ENCODE assay signal across 8 cellular contexts in genomic region chr13:111115841-111116500, GRCh38. TPM values are rescaled to one million over a fixed set of nuclear protein-coding genes. Genes with fewer than 3 reads are reported as not detected.
A peak's percentile ranks its signal among the peaks of the same experiment; 100 is the strongest.
DNase-seq lines count a peak whose midpoint lies in the region; ATAC-seq, FAIRE-seq and TF ChIP-seq lines count a peak whose summit lies in the region.

No MANE protein-coding gene starts in this region.

- H3K4me3 ChIP-seq in right cardiac atrium (ENCODE audit: low read length) (peak overlapping the region; percentile 93), retinal pigment epithelial cell (ENCODE audit: low read length) (peak overlapping the region; percentile 43)

- peaks cover 79% of the 10 kb centered on the region for H3K27me3 Mint-ChIP-seq in activated CD4-positive, alpha-beta T cell treated with anti-CD3 and anti-CD28 coated beads, Interleukin-2, amount 10 ng/mL, durations not matched to agents 24 days and 14 days
- peaks cover 82% of the 10 kb centered on the region for H3K27me3 Mint-ChIP-seq in activated T-helper 1 cell treated with anti-CD3 and anti-CD28 coated beads, Interleukin-12 subunit alpha, Interleukin-12 subunit beta, Interleukin-2, Interleukin-4 antibody, amounts not matched to agents 30 ng/mL and 10 ng/mL and 1 ng/mL, durations not matched to agents 14 hours and 24 hours and 36 hours (ENCODE audit: insufficient read depth)

- ATAC-seq in right cardiac atrium: peak; percentile 66 to 73
- no peak for ATAC-seq in GM19467 (IDR thresholded peaks at IDR 0.05; ENCODE audit: unreplicated experiment)
- no peak for ATAC-seq in HG02610 (IDR thresholded peaks at IDR 0.05; ENCODE audit: unreplicated experiment)

- H3K36me3 Mint-ChIP-seq in activated CD4-positive, alpha-beta T cell treated with anti-CD3 and anti-CD28 coated beads, Interleukin-2, amount 10 ng/mL, durations not matched to agents 24 days and 14 days (ENCODE audit: low read depth): no peaks in the 10 kb centered on the region
- peaks cover 5% of the 10 kb centered on the region for H3K36me3 Mint-ChIP-seq in activated T-helper 1 cell treated with anti-CD3 and anti-CD28 coated beads, Interleukin-12 subunit alpha, Interleukin-12 subunit beta, Interleukin-2, Interleukin-4 antibody, amounts not matched to agents 30 ng/mL and 10 ng/mL and 1 ng/mL, durations not matched to agents 14 hours and 24 hours and 36 hours (ENCODE audit: low read depth)

- FAIRE-seq in RCC 7860 (lab: Jason Lieb, UNC): no peak

- H3K4me3 Mint-ChIP-seq in activated CD4-positive, alpha-beta T cell treated with anti-CD3 and anti-CD28 coated beads, Interleukin-2, amount 10 ng/mL, durations not matched to agents 24 days and 14 days: peak overlapping the region; percentile 77
- peak overlapping the region; percentile 81 for H3K4me3 Mint-ChIP-seq in activated T-helper 1 cell treated with anti-CD3 and anti-CD28 coated beads, Interleukin-12 subunit alpha, Interleukin-12 subunit beta, Interleukin-2, Interleukin-4 antibody, amounts not matched to agents 30 ng/mL and 10 ng/mL and 1 ng/mL, durations not matched to agents 14 hours and 24 hours and 36 hours

- no peaks in the 10 kb centered on the region for H3K4me1 ChIP-seq in right cardiac atrium (ENCODE audit: control insufficient read depth, insufficient read depth, low read length)

- intact Hi-C loops in activated CD4-positive, alpha-beta T cell treated with anti-CD3 and anti-CD28 coated beads, Interleukin-2, amount 10 ng/mL, durations not matched to agents 24 days and 14 days (cut with micrococcal nuclease): loop anchor here (10.0 kb wide), 3 partner anchors 51 to 949 kb away; partner anchors contain the start of genes COL4A1, COL4A2 and SOX1
- intact Hi-C loops in activated T-helper 1 cell treated with anti-CD3 and anti-CD28 coated beads, Interleukin-12 subunit alpha, Interleukin-12 subunit beta, Interleukin-2, Interleukin-4 antibody, amounts not matched to agents 30 ng/mL and 10 ng/mL and 1 ng/mL, durations not matched to agents 14 hours and 24 hours and 36 hours (cut with micrococcal nuclease): loop anchor here (2.0 kb wide), 1 partner anchor 201 kb away; the partner anchor contains the start of gene ANKRD10
- intact Hi-C loops in right cardiac atrium (cut with DNase I): no loop called here

- H3K27ac ChIP-seq in right cardiac atrium (ENCODE audit: low read length): peak overlapping the region; percentile 48

- TF ChIP-seq CTCF in retinal pigment epithelial cell (conservative IDR thresholded peaks at IDR 0.05; ENCODE audit: low read depth, low read length): no peak

- H3K27me3 ChIP-seq in right cardiac atrium (ENCODE audit: control insufficient read depth, insufficient read depth): no peaks in the 10 kb centered on the region

- H3K9me3 ChIP-seq in right cardiac atrium (ENCODE audit: control insufficient read depth, low read length): no peaks in the 10 kb centered on the region

- peaks cover 10% of the 10 kb centered on the region for H3K4me1 Mint-ChIP-seq in activated CD4-positive, alpha-beta T cell treated with anti-CD3 and anti-CD28 coated beads, Interleukin-2, amount 10 ng/mL, durations not matched to agents 24 days and 14 days
- H3K4me1 Mint-ChIP-seq in activated T-helper 1 cell treated with anti-CD3 and anti-CD28 coated beads, Interleukin-12 subunit alpha, Interleukin-12 subunit beta, Interleukin-2, Interleukin-4 antibody, amounts not matched to agents 30 ng/mL and 10 ng/mL and 1 ng/mL, durations not matched to agents 14 hours and 24 hours and 36 hours (ENCODE audit: low read depth): peaks cover 10% of the 10 kb centered on the region

- H3K9me3 Mint-ChIP-seq in activated CD4-positive, alpha-beta T cell treated with anti-CD3 and anti-CD28 coated beads, Interleukin-2, amount 10 ng/mL, durations not matched to agents 24 days and 14 days: no peaks in the 10 kb centered on the region
- no peaks in the 10 kb centered on the region for H3K9me3 Mint-ChIP-seq in activated T-helper 1 cell treated with anti-CD3 and anti-CD28 coated beads, Interleukin-12 subunit alpha, Interleukin-12 subunit beta, Interleukin-2, Interleukin-4 antibody, amounts not matched to agents 30 ng/mL and 10 ng/mL and 1 ng/mL, durations not matched to agents 14 hours and 24 hours and 36 hours

- DNase-seq in activated CD4-positive, alpha-beta T cell treated with anti-CD3 and anti-CD28 coated beads, Interleukin-2, amount 10 ng/mL, durations not matched to agents 24 days and 14 days: no peak
- no peak for DNase-seq in activated CD4-positive, alpha-beta T cell treated with anti-CD3 and anti-CD28 coated beads for 1 hour
- no peak for DNase-seq in activated T-helper 1 cell treated with anti-CD3 and anti-CD28 coated beads, Interleukin-12 subunit alpha, Interleukin-12 subunit beta, Interleukin-2, Interleukin-4 antibody, amounts not matched to agents 30 ng/mL and 10 ng/mL and 1 ng/mL, durations not matched to agents 14 hours and 24 hours and 36 hours (ENCODE audit: low spot score)
- peak; percentile 70 to 79 (median 75) for DNase-seq in right cardiac atrium
- DNase-seq in retinal pigment epithelial cell (ENCODE audit: low read depth): no peak
- no peak for DNase-seq in RCC 7860 (ENCODE audit: low spot score)

- 2% methylated on average over 49 of the region's 53 CpGs for WGBS in right cardiac atrium

- H3K27ac Mint-ChIP-seq in activated CD4-positive, alpha-beta T cell treated with anti-CD3 and anti-CD28 coated beads, Interleukin-2, amount 10 ng/mL, durations not matched to agents 24 days and 14 days: no peak overlapping the region
- H3K27ac Mint-ChIP-seq in activated T-helper 1 cell treated with anti-CD3 and anti-CD28 coated beads, Interleukin-12 subunit alpha, Interleukin-12 subunit beta, Interleukin-2, Interleukin-4 antibody, amounts not matched to agents 30 ng/mL and 10 ng/mL and 1 ng/mL, durations not matched to agents 14 hours and 24 hours and 36 hours: no peak overlapping the region

RNA-seq across cellular contexts. Expression of gene ARHGEF7, which starts 0.9 kb away (rescaled TPM):
- 69.3 and 72.3 TPM in 2 replicates for total RNA-seq in activated CD4-positive, alpha-beta T cell treated with anti-CD3 and anti-CD28 coated beads, Interleukin-2, amount 10 ng/mL, durations not matched to agents 24 days and 14 days
- total RNA-seq in activated T-helper 1 cell treated with anti-CD3 and anti-CD28 coated beads, Interleukin-12 subunit alpha, Interleukin-12 subunit beta, Interleukin-2, Interleukin-4 antibody, amounts not matched to agents 30 ng/mL and 10 ng/mL and 1 ng/mL, durations not matched to agents 14 hours and 24 hours and 36 hours: 72.2 and 73.7 TPM in 2 replicates
- total RNA-seq in right cardiac atrium: 10 to 100 TPM; 34.9 to 43.9 (median 38.6) TPM
- 21.3 TPM for polyA plus RNA-seq in right cardiac atrium

Comparison
In these comparisons a context has a peak if more than half of its experiments do, and no peak if none do; other contexts are left out.
1. DNase-seq: peak in right cardiac atrium (3 of 3); none in activated CD4-positive, alpha-beta T cell treated with anti-CD3 and anti-CD28 coated beads, Interleukin-2, amount 10 ng/mL, durations not matched to agents 24 days and 14 days (single experiment), activated CD4-positive, alpha-beta T cell treated with anti-CD3 and anti-CD28 coated beads for 1 hour (single experiment), activated T-helper 1 cell treated with anti-CD3 and anti-CD28 coated beads, Interleukin-12 subunit alpha, Interleukin-12 subunit beta, Interleukin-2, Interleukin-4 antibody, amounts not matched to agents 30 ng/mL and 10 ng/mL and 1 ng/mL, durations not matched to agents 14 hours and 24 hours and 36 hours (single experiment), retinal pigment epithelial cell (single experiment) and RCC 7860 (single experiment).
2. ATAC-seq: peak in right cardiac atrium (2 of 2); none in GM19467 (single experiment) and HG02610 (single experiment).
3. intact Hi-C loops: an anchor here in activated CD4-positive, alpha-beta T cell treated with anti-CD3 and anti-CD28 coated beads, Interleukin-2, amount 10 ng/mL, durations not matched to agents 24 days and 14 days (10.0 kb wide) and activated T-helper 1 cell treated with anti-CD3 and anti-CD28 coated beads, Interleukin-12 subunit alpha, Interleukin-12 subunit beta, Interleukin-2, Interleukin-4 antibody, amounts not matched to agents 30 ng/mL and 10 ng/mL and 1 ng/mL, durations not matched to agents 14 hours and 24 hours and 36 hours (2.0 kb wide); none called in right cardiac atrium.